1 cellular context compared by ENCODE assay signal in genomic region chr6:36751833-36752186, GRCh38.
TF ChIP-seq lines count a peak whose summit lies in the region.

No MANE protein-coding gene starts in this region.

TF ChIP-seq in GM12878, 131 proteins besides CTCF, POLR2A, EP300 and RAD21 (continued from another document):
- no peak for TF ChIP-seq ZNF207 (IDR thresholded peaks at IDR 0.05; ENCODE audit: borderline replicate concordance)
- TF ChIP-seq KAT2A (conservative IDR thresholded peaks at IDR 0.05; ENCODE audit: control insufficient read depth, low read depth, low read length): no peak
- TF ChIP-seq RUNX3 (IDR thresholded peaks at IDR 0.05; ENCODE audit: low read length): no peak
- TF ChIP-seq POLR2AphosphoS5 (IDR thresholded peaks at IDR 0.05; ENCODE audit: low read length): no peak
- no peak for TF ChIP-seq SMARCA5 (IDR thresholded peaks at IDR 0.05)
- no peak for TF ChIP-seq DPF2 (IDR thresholded peaks at IDR 0.05)
- no peak for TF ChIP-seq STAT3 (IDR thresholded peaks at IDR 0.05; ENCODE audit: low read depth, low read length)
- no peak for TF ChIP-seq SMAD5 (IDR thresholded peaks at IDR 0.05; ENCODE audit: low read depth)
- no peak for TF ChIP-seq RCOR1 (conservative IDR thresholded peaks at IDR 0.05; ENCODE audit: low read depth, low read length)
- no peak for TF ChIP-seq ZNF384 (IDR thresholded peaks at IDR 0.05; ENCODE audit: borderline replicate concordance, low read depth, low read length)
- TF ChIP-seq ATF7 (IDR thresholded peaks at IDR 0.05; ENCODE audit: low read depth): no peak
- TF ChIP-seq MYC (IDR thresholded peaks at IDR 0.05; ENCODE audit: insufficient read depth, insufficient read length, insufficient replicate concordance, low read length, severe bottlenecking): no peak
- TF ChIP-seq FOS (IDR thresholded peaks at IDR 0.05; ENCODE audit: borderline replicate concordance, extremely low read depth, insufficient read length): no peak
- TF ChIP-seq SRF (IDR thresholded peaks at IDR 0.05; ENCODE audit: low read depth in 2 of 2, low read length in 2 of 2): no peak
- TF ChIP-seq ZBED1 (IDR thresholded peaks at IDR 0.05; ENCODE audit: borderline replicate concordance): no peak
- no peak for TF ChIP-seq CBX3 (IDR thresholded peaks at IDR 0.05; ENCODE audit: borderline replicate concordance, low read depth)
